In genomic region chr4:174778274-174778986, GRCh38 we compare ENCODE assay signal across 9 cellular contexts. TPM values are rescaled to one million over a fixed set of nuclear protein-coding genes. Genes with fewer than 3 reads are reported as not detected.
"Had no signal": no experiment of that assay in that cellular context is flagged by ENCODE, and none has a peak within 500 bp of the region (broad histone marks: within the 10 kb centered on the region; RNA-seq: fewer than 3 reads in every experiment).

No MANE protein-coding gene starts in this region.

RNA-seq across cellular contexts. Expression of gene GLRA3, which starts 50.6 kb away (rescaled TPM):
- total RNA-seq: activated CD4-positive, alpha-beta memory T cell treated with anti-CD3 and anti-CD28 coated beads for 36 hours; activated naive CD4-positive, alpha-beta T cell treated with anti-CD3 and anti-CD28 coated beads for 36 hours; activated naive CD4-positive, alpha-beta T cell treated with anti-CD3 and anti-CD28 coated beads, Interleukin-2, amount 50 U/mL, for 72 hours; activated T-cell treated with anti-CD3 and anti-CD28 coated beads, Interleukin-2, amount 50 U/mL, for 4 hours; activated T-helper 1 cell treated with anti-CD3 and anti-CD28 coated beads, Interleukin-12 subunit alpha, Interleukin-12 subunit beta, Interleukin-2, Interleukin-4 antibody, amounts not matched to agents 30 ng/mL and 10 ng/mL and 1 ng/mL, durations not matched to agents 14 hours and 24 hours and 36 hours; astrocyte; cardiac septum; M059J; SJSA1 had no signal
